Comparison of ENCODE assay signal across 1 cellular context in the genomic region with DNA sequence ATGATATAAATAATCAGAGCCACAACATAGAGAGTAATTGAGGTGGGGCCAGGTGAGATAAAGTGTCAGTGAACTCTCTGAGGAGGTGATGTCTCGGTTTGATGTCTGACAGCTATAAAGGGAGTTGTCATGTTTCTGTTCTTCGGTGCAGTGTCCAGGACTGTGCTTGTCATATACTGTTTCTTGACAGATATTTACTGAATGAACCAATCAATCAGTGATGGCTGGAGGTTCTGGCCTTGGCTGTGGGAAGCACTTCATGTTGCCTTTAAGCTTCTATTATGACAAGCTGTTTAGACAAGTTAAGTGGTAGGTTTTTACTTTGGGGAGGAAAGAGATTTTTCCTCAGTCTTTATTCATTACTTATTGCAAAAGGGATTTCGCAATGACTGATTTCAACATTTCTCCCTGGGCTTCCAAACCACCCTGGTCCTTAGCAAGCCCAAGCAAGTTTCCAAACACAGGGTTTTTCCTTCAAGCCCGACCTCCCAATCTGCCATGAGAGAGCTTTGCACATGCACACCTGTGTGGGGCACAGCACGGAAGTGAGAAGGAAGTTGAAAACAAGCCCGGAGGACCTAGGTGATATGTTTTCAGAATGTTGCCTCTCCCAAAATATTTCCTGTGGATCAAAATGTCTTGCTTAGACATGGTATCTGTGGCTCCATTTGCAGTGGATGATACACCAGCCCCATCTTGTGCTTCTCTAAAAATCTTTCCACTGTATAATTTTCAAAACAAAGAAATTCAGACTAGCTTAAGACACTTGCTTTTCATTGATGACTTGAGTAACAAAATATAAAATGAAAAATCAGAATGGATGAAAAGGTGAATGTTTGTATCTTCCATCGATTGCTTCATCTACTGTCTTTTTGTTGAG.
TF ChIP-seq lines count a peak whose summit lies in the region.

No MANE protein-coding gene starts in this region.

TF ChIP-seq in IMR-90, 13 proteins besides CTCF, POLR2A, EP300 and RAD21 (continued from another document):
- no peak for TF ChIP-seq MAZ (IDR thresholded peaks at IDR 0.05; ENCODE audit: borderline replicate concordance, low read depth, low read length)
- no peak for TF ChIP-seq MXI1 (IDR thresholded peaks at IDR 0.05; ENCODE audit: borderline replicate concordance, low read depth, low read length)
- peak; percentile 98 for TF ChIP-seq CEBPB (IDR thresholded peaks at IDR 0.05; ENCODE audit: low read depth, low read length)
- TF ChIP-seq, protein P1, sequence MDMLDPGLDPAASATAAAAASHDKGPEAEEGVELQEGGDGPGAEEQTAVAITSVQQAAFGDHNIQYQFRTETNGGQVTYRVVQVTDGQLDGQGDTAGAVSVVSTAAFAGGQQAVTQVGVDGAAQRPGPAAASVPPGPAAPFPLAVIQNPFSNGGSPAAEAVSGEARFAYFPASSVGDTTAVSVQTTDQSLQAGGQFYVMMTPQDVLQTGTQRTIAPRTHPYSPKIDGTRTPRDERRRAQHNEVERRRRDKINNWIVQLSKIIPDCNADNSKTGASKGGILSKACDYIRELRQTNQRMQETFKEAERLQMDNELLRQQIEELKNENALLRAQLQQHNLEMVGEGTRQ (IDR thresholded peaks at IDR 0.05; ENCODE audit: low read depth, low read length), result no peak
